ENCODE assay signal across 9 cellular contexts in genomic region chr14:61837336-61838229, GRCh38. TPM values are rescaled to one million over a fixed set of nuclear protein-coding genes. Genes with fewer than 3 reads are reported as not detected.
DNase-seq lines count a peak whose midpoint lies in the region; ATAC-seq, FAIRE-seq and TF ChIP-seq lines count a peak whose summit lies in the region.
"Had no signal": no experiment of that assay in that cellular context is flagged by ENCODE, and none has a peak within 500 bp of the region (broad histone marks: within the 10 kb centered on the region; RNA-seq: fewer than 3 reads in every experiment).

No MANE protein-coding gene starts in this region.

- H3K27ac ChIP-seq in CD4-positive, CD25-positive, alpha-beta regulatory T cell (ENCODE audit: insufficient read depth, low read length, poor library complexity, severe bottlenecking): no peak overlapping the region

- no peaks in the 10 kb centered on the region for H3K4me1 ChIP-seq in CD4-positive, CD25-positive, alpha-beta regulatory T cell (ENCODE audit: control insufficient read depth, insufficient read depth, low read length, poor library complexity, severe bottlenecking)
- no peaks in the 10 kb centered on the region for H3K4me1 ChIP-seq in mucosa of descending colon (ENCODE audit: low read depth)

- H3K36me3 Mint-ChIP-seq in CD4-positive, CD25-positive, alpha-beta regulatory T cell: no peaks in the 10 kb centered on the region

- H3K4me1 Mint-ChIP-seq in CD4-positive, CD25-positive, alpha-beta regulatory T cell: peaks cover 0 to 3% (median 0%) of the 10 kb centered on the region in 4 donors

- H3K36me3 ChIP-seq in CD4-positive, CD25-positive, alpha-beta regulatory T cell (ENCODE audit: control insufficient read depth, insufficient read depth, low read length): no peaks in the 10 kb centered on the region
- no peaks in the 10 kb centered on the region for H3K36me3 ChIP-seq in mucosa of descending colon (ENCODE audit: low read depth)

- peak; percentile 82 for TF ChIP-seq CTCF in mucosa of descending colon (IDR thresholded peaks at IDR 0.05)

- DNase-seq in CD4-positive, CD25-positive, alpha-beta regulatory T cell: peak; percentile 53 to 81 (median 66)
- DNase-seq in NOMO-1 (lab: John Stamatoyannopoulos, UW; ENCODE audit: unreplicated experiment in 2 of 2): peak; percentile 33 to 67
- DNase-seq in activated CD8-positive, alpha-beta memory T cell treated with anti-CD3 and anti-CD28 coated beads for 1 hour (ENCODE audit: extremely low read depth in 1 of 2, low read depth in 1 of 2): peak; percentile 35 to 58
- DNase-seq in mucosa of descending colon: peak; percentile 57 to 88 (median 77)
- peak; percentile 83 for DNase-seq in stimulated activated CD8-positive, alpha-beta memory T cell treated with anti-CD3 and anti-CD28 coated beads, Interleukin-4, amount 100 ng/mL, for 48 hours

- no peaks in the 10 kb centered on the region for H3K9me3 ChIP-seq in CD4-positive, CD25-positive, alpha-beta regulatory T cell (ENCODE audit: control insufficient read depth in 2 of 2, low read length in 2 of 2)
- H3K9me3 ChIP-seq in mucosa of descending colon: no peaks in the 10 kb centered on the region

- ATAC-seq in CD4-positive, CD25-positive, alpha-beta regulatory T cell (ENCODE audit: low read depth in 2 of 2): peak; percentile 81 to 89
- ATAC-seq in GM19372 (IDR thresholded peaks at IDR 0.05; ENCODE audit: low read depth, unreplicated experiment) (peak; percentile 93), HG03571 (IDR thresholded peaks at IDR 0.05; ENCODE audit: unreplicated experiment) (peak; percentile 79), mucosa of descending colon (peak; percentile 99)

- no peak overlapping the region for H3K4me3 ChIP-seq in CD4-positive, CD25-positive, alpha-beta regulatory T cell (ENCODE audit: low read depth, low read length)
- no peak overlapping the region for H3K4me3 ChIP-seq in mucosa of descending colon

- no peak overlapping the region for H3K4me3 Mint-ChIP-seq in CD4-positive, CD25-positive, alpha-beta regulatory T cell

- H3K27ac Mint-ChIP-seq in CD4-positive, CD25-positive, alpha-beta regulatory T cell: no peak overlapping the region

- intact Hi-C loops in mucosa of descending colon (cut with DNase I, micrococcal nuclease): loop anchor here (5.0 kb wide), 2 partner anchors 375 to 380 kb away; no protein-coding TSS in a partner anchor

- peaks cover 7% of the 10 kb centered on the region for H3K27me3 ChIP-seq in CD4-positive, CD25-positive, alpha-beta regulatory T cell (ENCODE audit: control insufficient read depth, insufficient read depth, low read length)

- H3K27me3 Mint-ChIP-seq in CD4-positive, CD25-positive, alpha-beta regulatory T cell: peaks cover 42% of the 10 kb centered on the region

- peak; percentile 51 for FAIRE-seq in endometrium (lab: Jason Lieb, UNC)

- peaks cover 0 to 3% (median 0%) of the 10 kb centered on the region in 7 donors for H3K9me3 Mint-ChIP-seq in CD4-positive, CD25-positive, alpha-beta regulatory T cell

RNA-seq across cellular contexts. Expression of gene SYT16, which starts 25.1 kb away (rescaled TPM):
- total RNA-seq in CD4-positive, CD25-positive, alpha-beta regulatory T cell: not detected
- polyA plus RNA-seq in CD4-positive, CD25-positive, alpha-beta regulatory T cell: not detected
- total RNA-seq in mucosa of descending colon: under 1 TPM in 1 of 3 donors, not detected in 2; 0.09 TPM
- total RNA-seq: activated CD8-positive, alpha-beta memory T cell treated with anti-CD3 and anti-CD28 coated beads for 36 hours had no signal
